Comparison of ENCODE assay signal across 15 cellular contexts in genomic region chr4:1285151-1285789, GRCh38. TPM values are rescaled to one million over a fixed set of nuclear protein-coding genes. Genes with fewer than 3 reads are reported as not detected.
A peak's percentile ranks its signal among the peaks of the same experiment; 100 is the strongest.
DNase-seq lines count a peak whose midpoint lies in the region; ATAC-seq and TF ChIP-seq lines count a peak whose summit lies in the region.
"Had no signal": no experiment of that assay in that cellular context is flagged by ENCODE, and none has a peak within 500 bp of the region (broad histone marks: within the 10 kb centered on the region; RNA-seq: fewer than 3 reads in every experiment).

No MANE protein-coding gene starts in this region.

- no peaks in the 10 kb centered on the region for H3K4me1 ChIP-seq in colonic mucosa
- H3K4me1 ChIP-seq in aorta (ENCODE audit: control insufficient read depth in 1 of 2, insufficient read depth in 2 of 2, low read length in 2 of 2), result no peaks in the 10 kb centered on the region
- peaks cover 6 to 9% (median 7%) of the 10 kb centered on the region in 4 donors for H3K4me1 ChIP-seq in stomach

- peak; percentile 45 for DNase-seq in activated effector memory CD4-positive, alpha-beta T cell treated with anti-CD3 and anti-CD28 coated beads, Interleukin-2, amount 50 U/mL, for 16 hours
- DNase-seq in activated effector memory CD4-positive, alpha-beta T cell treated with Interleukin-2 at 50 U/mL for 16 hours, result no peak
- DNase-seq in colonic mucosa (peak; percentile 13), kidney tubule cell (ENCODE audit: low spot score) (peak; percentile 28), aorta (peak; percentile 14 to 26), amygdala (lab: John Stamatoyannopoulos, UW) (no peak), stomach (no peak), Kasumi-1 (lab: John Stamatoyannopoulos, UW) (no peak)
- DNase-seq: 8988T, Caco-2, GF-D8, GOT3 had no signal

- no peak for ATAC-seq in aorta (ENCODE audit: low FRiP score)

- no peak overlapping the region for H3K9ac ChIP-seq in colonic mucosa (ENCODE audit: low read depth in 2 of 2, low read length in 2 of 2)
- H3K9ac ChIP-seq: BLaER1 had no signal

- no peak for TF ChIP-seq POLR2A in stomach (IDR thresholded peaks at IDR 0.05)

- WGBS in aorta, 2 donors, result 77 to 82% methylated on average over 11 of the region's 11 CpGs
- WGBS in stomach, 5 donors, result 71 to 94% (median 77%) methylated on average over 10 to 11 of the region's 11 CpGs

- H3K27me3 ChIP-seq in colonic mucosa, result no peaks in the 10 kb centered on the region
- no peaks in the 10 kb centered on the region for H3K27me3 ChIP-seq in aorta (ENCODE audit: control insufficient read depth in 1 of 2, insufficient read depth in 2 of 2, low read length in 1 of 2)
- no peaks in the 10 kb centered on the region for H3K27me3 ChIP-seq in stomach
- H3K27me3 ChIP-seq: BLaER1 had no signal

- no peaks in the 10 kb centered on the region for H3K9me3 ChIP-seq in colonic mucosa
- no peaks in the 10 kb centered on the region for H3K9me3 ChIP-seq in aorta (ENCODE audit: control insufficient read depth, low read length)
- no peaks in the 10 kb centered on the region for H3K9me3 ChIP-seq in stomach

- TF ChIP-seq CTCF in colonic mucosa (IDR thresholded peaks at IDR 0.05) (no peak), stomach (IDR thresholded peaks at IDR 0.05) (no peak)

- no peak overlapping the region for H3K27ac ChIP-seq in colonic mucosa
- no peak overlapping the region for H3K27ac ChIP-seq in aorta (ENCODE audit: low read depth in 1 of 2, low read length in 2 of 2)
- H3K27ac ChIP-seq in stomach, result no peak overlapping the region
- H3K27ac ChIP-seq: BLaER1, HL-60 had no signal

- TF ChIP-seq EP300 in stomach (IDR thresholded peaks at IDR 0.05), result no peak

- H3K36me3 ChIP-seq in colonic mucosa (no peaks in the 10 kb centered on the region), aorta (ENCODE audit: control insufficient read depth in 1 of 2, insufficient read depth in 2 of 2, low read length in 1 of 2) (no peaks in the 10 kb centered on the region), stomach (no peaks in the 10 kb centered on the region)
- H3K36me3 ChIP-seq: HAP-1 had no signal

- H3K4me3 ChIP-seq in colonic mucosa (no peak overlapping the region), aorta (ENCODE audit: low read length in 2 of 2) (no peak overlapping the region), stomach (no peak overlapping the region)
- H3K4me3 ChIP-seq: BLaER1, HAP-1 had no signal

- intact Hi-C loops in colonic mucosa (cut with DNase I) (no loop called here), aorta (cut with DNase I) (loop anchor here in 1 of 2 donors (5.0 kb wide), 1 partner anchor 33 kb away; no protein-coding TSS in a partner anchor), stomach (cut with DNase I; ENCODE audit: low total_unique reads) (no loop called here)

RNA-seq across cellular contexts. Expression of gene MAEA, which starts 4.4 kb away (rescaled TPM):
- total RNA-seq in colonic mucosa (100 to 1,000 TPM in 1 of 2 donors, 10 to 100 TPM in 1; 65.8 to 124 TPM), aorta (10 to 100 TPM; 49.8 to 61.3 TPM), stomach (100 to 1,000 TPM in 3 of 5 donors, 10 to 100 TPM in 2; 34.0 to 295 (median 103) TPM)
- polyA plus RNA-seq in aorta (10 to 100 TPM; 32.4 to 62.0 TPM), stomach (10 to 100 TPM; 42.3 to 48.4 (median 42.8) TPM)

RNA-seq across cellular contexts. Expression of gene CTBP1, which starts 36.3 kb away (rescaled TPM):
- total RNA-seq in colonic mucosa (100 to 1,000 TPM; 137 to 200 TPM), aorta (100 to 1,000 TPM; 111 to 145 TPM), stomach (100 to 1,000 TPM in 3 of 5 donors, 10 to 100 TPM in 2; 85.0 to 415 (median 227) TPM)
- polyA plus RNA-seq in aorta (10 to 100 TPM; 66.4 to 96.5 TPM), stomach (10 to 100 TPM; 72.7 to 90.4 (median 83.5) TPM)

Comparison
In these comparisons a context has a peak if more than half of its experiments do, and no peak if none do; other contexts are left out.
1. DNase-seq: peak in activated effector memory CD4-positive, alpha-beta T cell treated with anti-CD3 and anti-CD28 coated beads, Interleukin-2, amount 50 U/mL, for 16 hours (single experiment), colonic mucosa (single experiment), kidney tubule cell (single experiment) and aorta (2 of 2); none in activated effector memory CD4-positive, alpha-beta T cell treated with Interleukin-2 at 50 U/mL for 16 hours (single experiment), amygdala (0 of 56), stomach (single experiment) and Kasumi-1 (0 of 2).